ENCODE assay signal across 19 cellular contexts in the genomic region with DNA sequence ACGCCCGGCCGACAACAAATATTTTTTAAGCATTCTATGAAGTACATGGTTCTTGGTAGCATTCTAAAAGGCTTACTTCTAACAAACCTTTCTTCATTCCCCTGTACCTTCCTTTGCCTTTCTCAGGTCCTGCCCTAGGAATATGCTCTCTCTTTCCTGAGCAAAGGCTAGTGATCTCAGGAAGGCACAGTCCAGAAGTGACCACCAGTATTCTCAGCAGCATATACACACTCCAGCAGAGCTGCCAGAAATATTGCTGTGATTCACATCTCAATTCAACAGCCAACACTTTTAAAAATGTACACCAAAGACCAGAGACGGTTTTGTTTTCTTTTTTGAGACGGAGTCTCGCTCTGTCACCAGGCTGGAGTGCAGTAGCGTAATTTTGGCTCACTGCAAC.
"Had no signal": no experiment of that assay in that cellular context is flagged by ENCODE, and none has a peak within 500 bp of the region (broad histone marks: within the 10 kb centered on the region; RNA-seq: fewer than 3 reads in every experiment).

No MANE protein-coding gene starts in this region.

- H3K36me3 Mint-ChIP-seq: activated naive CD8-positive, alpha-beta T cell had no signal

- H3K27ac Mint-ChIP-seq: activated CD4-positive, alpha-beta T cell treated with anti-CD3 and anti-CD28 coated beads, Interleukin-2, amount 10 ng/mL, durations not matched to agents 7 days and 5 days; activated CD8-positive, alpha-beta T cell treated with anti-CD3 and anti-CD28 coated beads for 36 hours; activated naive CD8-positive, alpha-beta T cell; memory B cell had no signal

- H3K9me3 ChIP-seq: adrenal gland, breast epithelium, colonic mucosa, heart right ventricle, mucosa of descending colon, spleen, upper lobe of right lung had no signal

- H3K9me3 Mint-ChIP-seq: activated CD4-positive, alpha-beta T cell treated with anti-CD3 and anti-CD28 coated beads, Interleukin-2, amount 10 ng/mL, durations not matched to agents 7 days and 5 days; activated CD8-positive, alpha-beta T cell treated with anti-CD3 and anti-CD28 coated beads for 36 hours; memory B cell had no signal

- H3K4me3 ChIP-seq: adrenal gland, breast epithelium, colonic mucosa, heart right ventricle, mucosa of descending colon, spleen, upper lobe of right lung had no signal

- H3K27me3 ChIP-seq: adrenal gland, breast epithelium, colonic mucosa, heart right ventricle, spleen, upper lobe of right lung had no signal

- ATAC-seq: upper lobe of right lung had no signal

- DNase-seq: activated CD4-positive, alpha-beta T cell treated with anti-CD3 and anti-CD28 coated beads, Interleukin-2, amount 10 ng/mL, durations not matched to agents 7 days and 5 days; activated CD4-positive, CD25-positive, alpha-beta regulatory T cell treated with anti-CD3 and anti-CD28 coated beads, Interleukin-2, amount 50 U/mL, for 72 hours; activated CD8-positive, alpha-beta T cell treated with anti-CD3 and anti-CD28 coated beads for 36 hours; activated gamma-delta T cell treated with Interleukin-2 at 50 U/mL for 16 hours; adrenal gland; colonic mucosa; heart right ventricle; islet precursor cell; left cardiac atrium; mucosa of descending colon; occipital lobe; spleen; stimulated activated CD4-positive, alpha-beta T cell treated with anti-CD3 and anti-CD28 coated beads, Interleukin-4, amount 100 ng/mL, for 1 hour; stimulated activated naive CD4-positive, alpha-beta T cell treated with Interleukin-2 at 50 U/mL for 16 hours; upper lobe of right lung had no signal

- H3K4me3 Mint-ChIP-seq: activated CD4-positive, alpha-beta T cell treated with anti-CD3 and anti-CD28 coated beads, Interleukin-2, amount 10 ng/mL, durations not matched to agents 7 days and 5 days; activated CD8-positive, alpha-beta T cell treated with anti-CD3 and anti-CD28 coated beads for 36 hours; activated naive CD8-positive, alpha-beta T cell; memory B cell had no signal

- H3K36me3 ChIP-seq: breast epithelium, colonic mucosa had no signal

- H3K27ac ChIP-seq: adrenal gland, breast epithelium, colonic mucosa, spleen, upper lobe of right lung, VCaP had no signal

- H3K27me3 Mint-ChIP-seq: activated CD4-positive, alpha-beta T cell treated with anti-CD3 and anti-CD28 coated beads, Interleukin-2, amount 10 ng/mL, durations not matched to agents 7 days and 5 days; activated CD8-positive, alpha-beta T cell treated with anti-CD3 and anti-CD28 coated beads for 36 hours; activated naive CD8-positive, alpha-beta T cell; memory B cell had no signal
